Comparison of ENCODE assay signal across 2 cellular contexts in genomic region chr10:70866424-70866823, GRCh38.
TF ChIP-seq lines count a peak whose summit lies in the region.

No MANE protein-coding gene starts in this region.

TF ChIP-seq in liver, 16 proteins besides CTCF, POLR2A, EP300 and RAD21 (continued from another document):
- TF ChIP-seq GABPA (IDR thresholded peaks at IDR 0.05 in 1 of 2, conservative IDR thresholded peaks at IDR 0.05 in 1 of 2): no peak
- no peak for TF ChIP-seq FOXA2 (IDR thresholded peaks at IDR 0.05)
- peak; percentile 38 to 63 for TF ChIP-seq HNF4A (conservative IDR thresholded peaks at IDR 0.05)
- no peak for TF ChIP-seq EGR1 (IDR thresholded peaks at IDR 0.05; ENCODE audit: low read depth in 2 of 2)

TF ChIP-seq in HepG2, 621 proteins besides CTCF, POLR2A, EP300 and RAD21 (continued from another document):
- no peak for TF ChIP-seq ZNF142 (CRISPR knock-in tag; IDR thresholded peaks at IDR 0.05)
- no peak for TF ChIP-seq ZMYM2 (CRISPR knock-in tag; IDR thresholded peaks at IDR 0.05)
- no peak for TF ChIP-seq KMT2A (CRISPR knock-in tag; IDR thresholded peaks at IDR 0.05)
- TF ChIP-seq MXI1 (IDR thresholded peaks at IDR 0.05; ENCODE audit: borderline replicate concordance, low read depth, low read length): no peak
- TF ChIP-seq ELF4 (CRISPR knock-in tag; IDR thresholded peaks at IDR 0.05; ENCODE audit: borderline replicate concordance): no peak
- TF ChIP-seq SKI (IDR thresholded peaks at IDR 0.05; ENCODE audit: partially characterized antibody): no peak
- TF ChIP-seq ZBTB1 (CRISPR knock-in tag; IDR thresholded peaks at IDR 0.05; ENCODE audit: borderline replicate concordance): no peak
- no peak for TF ChIP-seq ZNF501 (CRISPR knock-in tag; IDR thresholded peaks at IDR 0.05)
- TF ChIP-seq SAP130 (CRISPR knock-in tag; IDR thresholded peaks at IDR 0.05; ENCODE audit: low read depth): no peak
- no peak for TF ChIP-seq ZNF512B (CRISPR knock-in tag; IDR thresholded peaks at IDR 0.05; ENCODE audit: borderline replicate concordance)
- TF ChIP-seq RELA (CRISPR knock-in tag; IDR thresholded peaks at IDR 0.05): no peak
